ENCODE assay signal across 15 cellular contexts in genomic region chr2:26805241-26805676, GRCh38. TPM values are rescaled to one million over a fixed set of nuclear protein-coding genes. Genes with fewer than 3 reads are reported as not detected.
DNase-seq lines count a peak whose midpoint lies in the region; ATAC-seq, FAIRE-seq and TF ChIP-seq lines count a peak whose summit lies in the region.
"Had no signal": no experiment of that assay in that cellular context is flagged by ENCODE, and none has a peak within 500 bp of the region (broad histone marks: within the 10 kb centered on the region; RNA-seq: fewer than 3 reads in every experiment).

No MANE protein-coding gene starts in this region.

- H3K27ac Mint-ChIP-seq in HFFc6 (peak overlapping the region; percentile 73), Caco-2 (ENCODE audit: unreplicated experiment) (no peak overlapping the region)
- H3K27ac Mint-ChIP-seq in activated T-helper 17 cell treated with anti-CD3 and anti-CD28 coated beads, Interleukin-2, amount 50 U/mL, for 72 hours, result peak overlapping the region; percentile 56
- H3K27ac Mint-ChIP-seq in activated CD4-positive, alpha-beta T cell treated with anti-CD3 and anti-CD28 coated beads, Interleukin-2, amount 10 ng/mL, durations not matched to agents 7 days and 5 days, result no peak overlapping the region
- H3K27ac Mint-ChIP-seq: CD14-positive monocyte had no signal

- DNase-seq in AG04450 (ENCODE audit: low read depth, low spot score), result peak; percentile 26
- DNase-seq in HFFc6, result peak; percentile 95
- peak; percentile 75 for DNase-seq in foreskin melanocyte
- DNase-seq in prostate gland (ENCODE audit: low spot score), result no peak
- no peak for DNase-seq in kidney
- no peak for DNase-seq in Caco-2
- no peak for DNase-seq in activated CD4-positive, alpha-beta T cell treated with anti-CD3 and anti-CD28 coated beads, Interleukin-2, amount 10 ng/mL, durations not matched to agents 7 days and 5 days
- DNase-seq: activated CD4-positive, alpha-beta T cell treated with anti-CD3 and anti-CD28 coated beads for 1 hour; cortex of kidney; glutamatergic neuron had no signal

- no peak overlapping the region for H3K27ac ChIP-seq in AG04450 (ENCODE audit: low read depth, low read length)
- H3K27ac ChIP-seq in prostate gland, result no peak overlapping the region
- H3K27ac ChIP-seq in kidney (ENCODE audit: low read depth in 2 of 2, low read length in 2 of 2), result no peak overlapping the region
- H3K27ac ChIP-seq: neutrophil, vagina had no signal

- POLR2A ChIA-PET in AG04450 (lab: Yijun Ruan, JAX) (interaction anchor here (0.6 kb wide), 1 partner anchor 492 kb away, joined by 3 read pairs; no protein-coding TSS in a partner anchor), Caco-2 (lab: Charles Lee) (no interaction called here)
- POLR2A ChIA-PET in activated CD4-positive, alpha-beta T cell treated with anti-CD3 and anti-CD28 coated beads, Interleukin-2, amount 10 ng/mL, durations not matched to agents 7 days and 5 days (lab: Charles Lee), result no interaction called here

- CTCF ChIA-PET in AG04450 (lab: Charles Lee), result no interaction called here
- CTCF ChIA-PET in Caco-2 (lab: Charles Lee), result no interaction called here
- CTCF ChIA-PET in activated CD4-positive, alpha-beta T cell treated with anti-CD3 and anti-CD28 coated beads, Interleukin-2, amount 10 ng/mL, durations not matched to agents 7 days and 5 days (lab: Charles Lee), result no interaction called here

- H3K36me3 Mint-ChIP-seq in HFFc6 (ENCODE audit: low read depth), result peaks cover 11% of the 10 kb centered on the region
- H3K36me3 Mint-ChIP-seq in activated T-helper 17 cell treated with anti-CD3 and anti-CD28 coated beads, Interleukin-2, amount 50 U/mL, for 72 hours (ENCODE audit: low read depth), result no peaks in the 10 kb centered on the region
- peaks cover 5% of the 10 kb centered on the region for H3K36me3 Mint-ChIP-seq in Caco-2 (ENCODE audit: insufficient read depth, unreplicated experiment)
- peaks cover 10% of the 10 kb centered on the region for H3K36me3 Mint-ChIP-seq in activated CD4-positive, alpha-beta T cell treated with anti-CD3 and anti-CD28 coated beads, Interleukin-2, amount 10 ng/mL, durations not matched to agents 7 days and 5 days (ENCODE audit: low read depth)

- peaks cover 23% of the 10 kb centered on the region for H3K4me1 Mint-ChIP-seq in HFFc6 (ENCODE audit: low read depth)
- peaks cover 4% of the 10 kb centered on the region for H3K4me1 Mint-ChIP-seq in activated T-helper 17 cell treated with anti-CD3 and anti-CD28 coated beads, Interleukin-2, amount 50 U/mL, for 72 hours
- no peaks in the 10 kb centered on the region for H3K4me1 Mint-ChIP-seq in Caco-2 (ENCODE audit: low read depth, unreplicated experiment)
- H3K4me1 Mint-ChIP-seq in activated CD4-positive, alpha-beta T cell treated with anti-CD3 and anti-CD28 coated beads, Interleukin-2, amount 10 ng/mL, durations not matched to agents 7 days and 5 days, result peaks cover 11% of the 10 kb centered on the region

- 91% methylated on average over 5 of the region's 5 CpGs for WGBS in prostate gland

- no peak overlapping the region for H3K9ac ChIP-seq in kidney (ENCODE audit: low read length in 2 of 2)

- no peak for TF ChIP-seq POLR2A in prostate gland (IDR thresholded peaks at IDR 0.05)

- H3K4me3 ChIP-seq in AG04450 (ENCODE audit: low read depth, low read length) (no peak overlapping the region), prostate gland (no peak overlapping the region), kidney (ENCODE audit: low read length in 2 of 2) (no peak overlapping the region), Caco-2 (ENCODE audit: low read depth, low read length) (no peak overlapping the region)
- H3K4me3 ChIP-seq: vagina had no signal

- intact Hi-C loops in prostate gland (cut with DNase I), result no loop called here
- intact Hi-C loops in kidney (cut with DNase I), result no loop called here
- intact Hi-C loops in Caco-2 (cut with micrococcal nuclease; ENCODE audit: unreplicated experiment), result no loop called here

- H3K27me3 ChIP-seq in AG04450 (ENCODE audit: control insufficient read depth, insufficient read depth, low read length), result peaks cover 3% of the 10 kb centered on the region
- H3K27me3 ChIP-seq in prostate gland (replicated peaks; ENCODE audit: insufficient read depth), result no peaks in the 10 kb centered on the region
- H3K27me3 ChIP-seq in Caco-2 (replicated peaks; ENCODE audit: control insufficient read depth, insufficient read depth, low read length), result no peaks in the 10 kb centered on the region
- H3K27me3 ChIP-seq: vagina had no signal

- H3K36me3 ChIP-seq in prostate gland (no peaks in the 10 kb centered on the region), kidney (ENCODE audit: control insufficient read depth in 1 of 2, insufficient read depth in 2 of 2, low read length in 2 of 2) (no peaks in the 10 kb centered on the region), Caco-2 (ENCODE audit: control insufficient read depth, insufficient read depth, low read length) (no peaks in the 10 kb centered on the region)
- H3K36me3 ChIP-seq: vagina had no signal

- H3K27me3 Mint-ChIP-seq in HFFc6 (ENCODE audit: insufficient read depth) (peaks cover 2% of the 10 kb centered on the region), Caco-2 (ENCODE audit: insufficient read depth, unreplicated experiment) (no peaks in the 10 kb centered on the region)
- no peaks in the 10 kb centered on the region for H3K27me3 Mint-ChIP-seq in activated T-helper 17 cell treated with anti-CD3 and anti-CD28 coated beads, Interleukin-2, amount 50 U/mL, for 72 hours
- H3K27me3 Mint-ChIP-seq in activated CD4-positive, alpha-beta T cell treated with anti-CD3 and anti-CD28 coated beads, Interleukin-2, amount 10 ng/mL, durations not matched to agents 7 days and 5 days, result no peaks in the 10 kb centered on the region

- H3K4me3 Mint-ChIP-seq in HFFc6 (0 out of 2 replicates have a peak overlapping the region, but pooled peaks have one; percentile 1), Caco-2 (ENCODE audit: unreplicated experiment) (no peak overlapping the region)
- no peak overlapping the region for H3K4me3 Mint-ChIP-seq in activated T-helper 17 cell treated with anti-CD3 and anti-CD28 coated beads, Interleukin-2, amount 50 U/mL, for 72 hours
- no peak overlapping the region for H3K4me3 Mint-ChIP-seq in activated CD4-positive, alpha-beta T cell treated with anti-CD3 and anti-CD28 coated beads, Interleukin-2, amount 10 ng/mL, durations not matched to agents 7 days and 5 days
- H3K4me3 Mint-ChIP-seq: CD14-positive monocyte had no signal

- peak; percentile 69 for ATAC-seq in activated T-helper 17 cell treated with anti-CD3 and anti-CD28 coated beads, Interleukin-2, amount 50 U/mL, for 72 hours (replicated peaks)

- H3K4me1 ChIP-seq in prostate gland (replicated peaks) (no peaks in the 10 kb centered on the region), kidney (ENCODE audit: control insufficient read depth in 1 of 2, insufficient read depth in 1 of 2, low read depth in 1 of 2, low read length in 2 of 2) (no peaks in the 10 kb centered on the region), Caco-2 (no peaks in the 10 kb centered on the region)
- H3K4me1 ChIP-seq: vagina had no signal

- H3K9me3 ChIP-seq in AG04450 (ENCODE audit: control insufficient read depth, insufficient read depth, low read length), result no peaks in the 10 kb centered on the region
- H3K9me3 ChIP-seq in prostate gland, result no peaks in the 10 kb centered on the region
- no peaks in the 10 kb centered on the region for H3K9me3 ChIP-seq in kidney (ENCODE audit: control insufficient read depth in 1 of 2, low read length in 2 of 2)
- H3K9me3 ChIP-seq in Caco-2, result no peaks in the 10 kb centered on the region
- H3K9me3 ChIP-seq: neutrophil, vagina had no signal

- no TSS peak for BruUV-seq in Caco-2 (replicated peaks; lab: Mats Ljungman, UMichigan)

- H3K9me3 Mint-ChIP-seq in HFFc6, result no peaks in the 10 kb centered on the region
- no peaks in the 10 kb centered on the region for H3K9me3 Mint-ChIP-seq in activated T-helper 17 cell treated with anti-CD3 and anti-CD28 coated beads, Interleukin-2, amount 50 U/mL, for 72 hours
- no peaks in the 10 kb centered on the region for H3K9me3 Mint-ChIP-seq in Caco-2 (ENCODE audit: unreplicated experiment)
- H3K9me3 Mint-ChIP-seq in activated CD4-positive, alpha-beta T cell treated with anti-CD3 and anti-CD28 coated beads, Interleukin-2, amount 10 ng/mL, durations not matched to agents 7 days and 5 days, result no peaks in the 10 kb centered on the region

- FAIRE-seq in kidney (lab: Jason Lieb, UNC), result no peak

- TF ChIP-seq CTCF in AG04450 (IDR thresholded peaks at IDR 0.05; ENCODE audit: low read depth, low read length) (no peak), HFFc6 (IDR thresholded peaks at IDR 0.05) (no peak), prostate gland (IDR thresholded peaks at IDR 0.05) (no peak), kidney (IDR thresholded peaks at IDR 0.05; ENCODE audit: borderline replicate concordance, extremely low read depth, insufficient read depth) (no peak), Caco-2 (IDR thresholded peaks at IDR 0.05; ENCODE audit: insufficient read depth in 1 of 2, low read depth in 1 of 2, low read length in 1 of 2, severe bottlenecking in 1 of 2, unreplicated experiment in 1 of 2) (no peak)

RNA-seq across cellular contexts. Expression of gene CENPA, which starts 19.4 kb away (rescaled TPM):
- 6.8 and 9.3 TPM in 2 replicates for polyA plus RNA-seq in AG04450 (2011; rRNA removed)
- 4.4 and 5.3 TPM in 2 replicates for polyA minus RNA-seq in AG04450 (2011; rRNA and poly(A)+ RNA removed)
- total RNA-seq in HFFc6 (2021; fragmentation: NEBNext Ultra II Directional; extraction: Animal tissue kit (Norgen Biotek cat#: 25700)), result 10 to 100 TPM in 5 of 6 experiments, 1 to 10 TPM in 1; 8.7 to 20.4 (median 17.5) TPM
- total RNA-seq in activated T-helper 17 cell treated with anti-CD3 and anti-CD28 coated beads, Interleukin-2, amount 50 U/mL, for 72 hours, result 10 to 100 TPM; 24.3 to 36.1 TPM
- under 1 TPM; 0.23 to 0.68 TPM for total RNA-seq in prostate gland
- total RNA-seq in kidney, result 0.63 TPM
- not detected for polyA plus RNA-seq in kidney (ENCODE audit: insufficient read depth, low read depth, low replicate concordance)
- 38.4 and 39.9 TPM in 2 replicates for total RNA-seq in Caco-2 (2022)
- total RNA-seq in activated CD4-positive, alpha-beta T cell treated with anti-CD3 and anti-CD28 coated beads, Interleukin-2, amount 10 ng/mL, durations not matched to agents 7 days and 5 days, result 10 to 100 TPM; 53.0 to 55.1 TPM
- total RNA-seq: vagina had no signal
- polyA plus RNA-seq: CD14-positive monocyte had no signal

RNA-seq across cellular contexts. Expression of gene SLC35F6, which starts 41.2 kb away (rescaled TPM):
- polyA plus RNA-seq in AG04450 (2011; rRNA removed) (31.4 and 38.8 TPM in 2 replicates), kidney (ENCODE audit: insufficient read depth, low read depth, low replicate concordance) (43.1 TPM)
- 78.9 and 99.2 TPM in 2 replicates for polyA minus RNA-seq in AG04450 (2011; rRNA and poly(A)+ RNA removed)
- total RNA-seq in HFFc6 (2021; fragmentation: NEBNext Ultra II Directional; extraction: Animal tissue kit (Norgen Biotek cat#: 25700)), result 10 to 100 TPM; 34.1 to 44.5 (median 38.7) TPM
- total RNA-seq in activated T-helper 17 cell treated with anti-CD3 and anti-CD28 coated beads, Interleukin-2, amount 50 U/mL, for 72 hours, result 10 to 100 TPM in 1 of 2 donors, 1 to 10 TPM in 1; 8.2 to 15.0 TPM
- total RNA-seq in prostate gland (10 to 100 TPM; 56.6 to 58.6 TPM), kidney (63.7 TPM), Caco-2 (2022) (44.1 and 45.7 TPM in 2 replicates)
- 10 to 100 TPM; 20.2 to 20.6 TPM for total RNA-seq in activated CD4-positive, alpha-beta T cell treated with anti-CD3 and anti-CD28 coated beads, Interleukin-2, amount 10 ng/mL, durations not matched to agents 7 days and 5 days

RNA-seq across cellular contexts. Expression of gene DPYSL5, which starts 42.7 kb away (rescaled TPM):
- polyA plus RNA-seq in AG04450 (2011; rRNA removed) (not detected in 2 replicates), kidney (ENCODE audit: insufficient read depth, low read depth, low replicate concordance) (not detected)
- polyA minus RNA-seq in AG04450 (2011; rRNA and poly(A)+ RNA removed), result 0.23 TPM in 1 of 2 replicates, not detected in the other
- not detected for total RNA-seq in HFFc6 (2021; fragmentation: NEBNext Ultra II Directional; extraction: Animal tissue kit (Norgen Biotek cat#: 25700))
- not detected for total RNA-seq in activated T-helper 17 cell treated with anti-CD3 and anti-CD28 coated beads, Interleukin-2, amount 50 U/mL, for 72 hours
- total RNA-seq in prostate gland (1 to 10 TPM in 1 of 2 donors, not detected in 1; 1.2 TPM), kidney (not detected), Caco-2 (2022) (0.74 and 2.4 TPM in 2 replicates)
- not detected for total RNA-seq in activated CD4-positive, alpha-beta T cell treated with anti-CD3 and anti-CD28 coated beads, Interleukin-2, amount 10 ng/mL, durations not matched to agents 7 days and 5 days
- total RNA-seq: lower leg skin had no signal
- polyA plus RNA-seq: CD14-positive monocyte had no signal

Comparison
In these comparisons a context has a peak if more than half of its experiments do, and no peak if none do; other contexts are left out.
1. DNase-seq: peak in AG04450 (single experiment), HFFc6 (single experiment) and foreskin melanocyte (single experiment); none in prostate gland (single experiment), kidney (single experiment), Caco-2 (0 of 2) and activated CD4-positive, alpha-beta T cell treated with anti-CD3 and anti-CD28 coated beads, Interleukin-2, amount 10 ng/mL, durations not matched to agents 7 days and 5 days (single experiment).
2. H3K27ac Mint-ChIP-seq: peak in HFFc6 (single experiment) and activated T-helper 17 cell treated with anti-CD3 and anti-CD28 coated beads, Interleukin-2, amount 50 U/mL, for 72 hours (single experiment); none in Caco-2 (single experiment) and activated CD4-positive, alpha-beta T cell treated with anti-CD3 and anti-CD28 coated beads, Interleukin-2, amount 10 ng/mL, durations not matched to agents 7 days and 5 days (single experiment).